In genomic region chr22:45678961-45679912, GRCh38 we compare ENCODE assay signal across 14 cellular contexts. TPM values are rescaled to one million over a fixed set of nuclear protein-coding genes. Genes with fewer than 3 reads are reported as not detected.
DNase-seq lines count a peak whose midpoint lies in the region; ATAC-seq and TF ChIP-seq lines count a peak whose summit lies in the region.
"Had no signal": no experiment of that assay in that cellular context is flagged by ENCODE, and none has a peak within 500 bp of the region (broad histone marks: within the 10 kb centered on the region; RNA-seq: fewer than 3 reads in every experiment).

No MANE protein-coding gene starts in this region.

- H3K27me3 Mint-ChIP-seq in T-helper 17 cell (no peaks in the 10 kb centered on the region), type B pancreatic cell (no peaks in the 10 kb centered on the region)
- H3K27me3 Mint-ChIP-seq: brain had no signal

- H3K4me1 Mint-ChIP-seq in T-helper 17 cell = peaks cover 28% of the 10 kb centered on the region
- peaks cover 15% of the 10 kb centered on the region for H3K4me1 Mint-ChIP-seq in type B pancreatic cell (ENCODE audit: unreplicated experiment)

- 84% methylated on average over 5 of the region's 9 CpGs for WGBS in mesenchymal stem cell

- H3K9ac ChIP-seq in mesenchymal stem cell (ENCODE audit: low read length) = no peak overlapping the region

- H3K9me3 Mint-ChIP-seq in type B pancreatic cell = no peaks in the 10 kb centered on the region
- H3K9me3 Mint-ChIP-seq: brain had no signal

- no peaks in the 10 kb centered on the region for H3K27me3 ChIP-seq in mesenchymal stem cell (ENCODE audit: control insufficient read depth in 1 of 2, insufficient read depth in 1 of 2, low read length in 2 of 2)

- no peak overlapping the region for H3K4me3 ChIP-seq in mesenchymal stem cell (ENCODE audit: insufficient read depth in 1 of 2, low read depth in 1 of 2, low read length in 2 of 2)
- H3K4me3 ChIP-seq: mucosa of descending colon had no signal

- no peak overlapping the region for H3K4me2 ChIP-seq in mesenchymal stem cell (ENCODE audit: low read length, poor library complexity, severe bottlenecking)

- no peak overlapping the region for H2AFZ ChIP-seq in mesenchymal stem cell (ENCODE audit: low read depth, low read length)

- no peak overlapping the region for H3K4me3 Mint-ChIP-seq in T-helper 17 cell
- no peak overlapping the region for H3K4me3 Mint-ChIP-seq in type B pancreatic cell
- H3K4me3 Mint-ChIP-seq: brain had no signal

- H2AK5ac ChIP-seq in mesenchymal stem cell (ENCODE audit: low read length, severe bottlenecking) = no peak overlapping the region

- H4K8ac ChIP-seq in mesenchymal stem cell (ENCODE audit: low read length) = no peak overlapping the region

- H3K79me1 ChIP-seq in mesenchymal stem cell (replicated peaks; ENCODE audit: low read length, poor library complexity, severe bottlenecking) = no peaks in the 10 kb centered on the region

- H3K14ac ChIP-seq in mesenchymal stem cell (ENCODE audit: low read length in 2 of 2) = no peak overlapping the region

- H2BK15ac ChIP-seq in mesenchymal stem cell (ENCODE audit: low read depth, poor library complexity, severe bottlenecking) = no peak overlapping the region

- H3K4ac ChIP-seq in mesenchymal stem cell (ENCODE audit: low read depth in 1 of 2, low read length in 2 of 2) = no peak overlapping the region

- no peak for TF ChIP-seq CTCF in type B pancreatic cell (conservative IDR thresholded peaks at IDR 0.05)

- H2BK12ac ChIP-seq in mesenchymal stem cell (ENCODE audit: low read length in 2 of 2) = no peak overlapping the region

- no peaks in the 10 kb centered on the region for H3K36me3 ChIP-seq in mesenchymal stem cell (ENCODE audit: control insufficient read depth in 1 of 2, insufficient read depth in 2 of 2, low read depth in 1 of 2, low read length in 2 of 2)

- ATAC-seq in T-helper 17 cell = no peak
- ATAC-seq: mucosa of descending colon had no signal

- no peak overlapping the region for H2BK5ac ChIP-seq in mesenchymal stem cell (ENCODE audit: low read depth, low read length, poor library complexity, severe bottlenecking)

- H3K23ac ChIP-seq in mesenchymal stem cell (ENCODE audit: low read length in 2 of 2) = no peak overlapping the region

- no peak overlapping the region for H4K91ac ChIP-seq in mesenchymal stem cell (ENCODE audit: low read length)

- H3K4me1 ChIP-seq in mesenchymal stem cell (ENCODE audit: control insufficient read depth, insufficient read depth, low read depth, low read length) = peaks cover 22% of the 10 kb centered on the region

- H3K9me3 ChIP-seq in T-helper 17 cell (ENCODE audit: control insufficient read depth, low read length, poor library complexity, severe bottlenecking) = no peaks in the 10 kb centered on the region
- no peaks in the 10 kb centered on the region for H3K9me3 ChIP-seq in mesenchymal stem cell (ENCODE audit: control insufficient read depth, low read length)
- H3K9me3 ChIP-seq: mucosa of descending colon had no signal

- DNase-seq in Daoy (ENCODE audit: low read depth) = peak; percentile 78
- peak; percentile 84 for DNase-seq in HCEC 1CT
- no peak for DNase-seq in T-helper 17 cell
- peak; percentile 34 for DNase-seq in mesenchymal stem cell
- no peak for DNase-seq in type B pancreatic cell (ENCODE audit: extremely low spot score, unreplicated experiment)
- DNase-seq in KG1 (lab: John Stamatoyannopoulos, UW) = no peak
- no peak for DNase-seq in activated CD4-positive, alpha-beta T cell treated with anti-CD3 and anti-CD28 coated beads, Interleukin-2, amount 50 U/mL, for 48 hours
- no peak for DNase-seq in UCSD-AML1 (lab: John Stamatoyannopoulos, UW; ENCODE audit: unreplicated experiment)
- DNase-seq: head of caudate nucleus; mucosa of descending colon; NCI-H1048; RPMI8226; stimulated activated naive CD4-positive, alpha-beta T cell had no signal

- H3K18ac ChIP-seq in mesenchymal stem cell (ENCODE audit: low read depth in 1 of 2, low read length in 2 of 2) = peak overlapping the region in 1 of 2 experiments; percentile 29

- peak overlapping the region; percentile 69 for H3K27ac ChIP-seq in mesenchymal stem cell (ENCODE audit: low read length, poor library complexity, severe bottlenecking)

- H3K27ac Mint-ChIP-seq in T-helper 17 cell (peak overlapping the region; percentile 62), type B pancreatic cell (no peak overlapping the region)
- H3K27ac Mint-ChIP-seq: brain had no signal

- H3K36me3 Mint-ChIP-seq in T-helper 17 cell (ENCODE audit: low read depth) (no peaks in the 10 kb centered on the region), type B pancreatic cell (peaks cover 7% of the 10 kb centered on the region)

- H2BK120ac ChIP-seq in mesenchymal stem cell (ENCODE audit: low read depth, low read length) = no peak overlapping the region

RNA-seq across cellular contexts. Expression of gene ATXN10, which starts 7.6 kb away (rescaled TPM):
- total RNA-seq in Daoy (2014; rRNA removed; shearing (Covaris generic)) = 116 and 130 TPM in 2 replicates
- total RNA-seq in T-helper 17 cell = 10 to 100 TPM; 52.9 to 55.7 TPM
- 56.6 TPM for polyA plus RNA-seq in mesenchymal stem cell (2013, experiment 1 of 2)
- 60.4 TPM for polyA plus RNA-seq in mesenchymal stem cell (2013, experiment 2 of 2)
- total RNA-seq in type B pancreatic cell (ENCODE audit: low replicate concordance) = 117 and 182 TPM in 2 replicates

Comparison
In these comparisons a context has a peak if more than half of its experiments do, and no peak if none do; other contexts are left out.
1. DNase-seq: peak in Daoy (single experiment), HCEC 1CT (single experiment) and mesenchymal stem cell (single experiment); none in T-helper 17 cell (0 of 3), type B pancreatic cell (single experiment), KG1 (single experiment), activated CD4-positive, alpha-beta T cell treated with anti-CD3 and anti-CD28 coated beads, Interleukin-2, amount 50 U/mL, for 48 hours (0 of 2) and UCSD-AML1 (single experiment).